ENCODE assay signal across 10 cellular contexts in the genomic region with DNA sequence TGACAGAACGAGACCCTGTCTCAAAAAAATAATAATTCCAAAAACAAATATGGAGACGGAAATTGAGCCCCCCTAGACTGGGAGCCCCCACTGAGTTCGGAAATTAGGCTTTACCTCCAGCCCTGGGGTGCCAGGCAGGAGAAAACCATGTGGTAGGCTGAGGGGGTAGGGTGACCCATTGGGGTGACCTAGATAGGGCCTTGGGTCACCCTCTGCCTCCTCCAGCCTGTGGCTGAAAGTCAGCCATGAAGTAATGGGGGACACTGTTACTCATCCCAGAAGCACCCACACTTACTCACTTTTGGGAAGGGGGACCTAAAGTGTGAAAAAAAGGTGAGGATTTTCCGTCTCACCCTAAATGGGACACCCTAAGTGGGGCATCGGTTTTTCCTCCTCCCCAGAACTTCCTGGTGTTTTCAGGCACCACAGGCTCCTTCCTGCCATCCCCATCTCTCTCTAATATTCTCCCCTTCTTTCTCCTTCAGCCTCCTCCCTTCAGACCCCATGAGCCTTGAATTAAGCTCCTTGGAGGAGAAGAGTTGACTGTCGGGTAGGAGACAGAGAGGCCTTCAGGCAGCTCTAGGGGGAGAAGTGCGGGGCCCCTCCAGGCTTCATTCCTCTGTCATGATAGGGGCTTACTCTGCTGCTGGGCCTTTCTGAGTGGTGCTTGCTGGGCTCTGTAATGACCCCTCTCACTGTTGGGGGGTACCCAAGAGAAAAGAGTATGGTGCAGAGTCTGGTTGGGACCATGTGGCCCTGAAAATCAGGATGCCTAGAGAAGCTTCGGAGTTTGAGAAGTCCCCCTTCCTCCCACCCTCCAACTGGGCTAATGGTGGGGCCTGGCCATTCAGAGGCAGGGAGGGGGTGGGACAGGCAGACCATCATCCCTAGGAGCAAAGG. TPM values are rescaled to one million over a fixed set of nuclear protein-coding genes. Genes with fewer than 3 reads are reported as not detected.
DNase-seq lines count a peak whose midpoint lies in the region; ATAC-seq and TF ChIP-seq lines count a peak whose summit lies in the region.
"Had no signal": no experiment of that assay in that cellular context is flagged by ENCODE, and none has a peak within 500 bp of the region (broad histone marks: within the 10 kb centered on the region; RNA-seq: fewer than 3 reads in every experiment).

No MANE protein-coding gene starts in this region.

- H3K79me2 ChIP-seq in mammary epithelial cell (ENCODE audit: insufficient read depth, low read length): no peaks in the 10 kb centered on the region

- TF ChIP-seq POLR2A in breast epithelium (IDR thresholded peaks at IDR 0.05): no peak

- peak overlapping the region; percentile 100 for H2AFZ ChIP-seq in mammary epithelial cell (ENCODE audit: low read depth, low read length)

- no peaks in the 10 kb centered on the region for H3K9me3 Mint-ChIP-seq in activated CD4-positive, alpha-beta memory T cell treated with anti-CD3 and anti-CD28 coated beads for 36 hours
- H3K9me3 Mint-ChIP-seq in type B pancreatic cell: no peaks in the 10 kb centered on the region

- intact Hi-C loops in mammary epithelial cell (cut with micrococcal nuclease) (loop anchor here (5.0 kb wide), 1 partner anchor 87 kb away; no protein-coding TSS in a partner anchor), breast epithelium (cut with DNase I; ENCODE audit: low total_unique reads) (no loop called here), left lung (cut with DNase I) (no loop called here)
- intact Hi-C loops in activated CD4-positive, alpha-beta memory T cell treated with anti-CD3 and anti-CD28 coated beads for 36 hours (cut with micrococcal nuclease): loop anchor here (1.0 to 10.0 kb wide), 7 partner anchors 7 to 1275 kb away; a partner anchor contains a TSS

- H3K36me3 Mint-ChIP-seq in activated CD4-positive, alpha-beta memory T cell treated with anti-CD3 and anti-CD28 coated beads for 36 hours: peaks cover 57% of the 10 kb centered on the region
- H3K36me3 Mint-ChIP-seq in type B pancreatic cell: no peaks in the 10 kb centered on the region

- peak overlapping the region; percentile 92 for H3K27ac Mint-ChIP-seq in activated CD4-positive, alpha-beta memory T cell treated with anti-CD3 and anti-CD28 coated beads for 36 hours
- no peak overlapping the region for H3K27ac Mint-ChIP-seq in type B pancreatic cell

- POLR2A ChIA-PET in activated CD4-positive, alpha-beta memory T cell treated with anti-CD3 and anti-CD28 coated beads for 36 hours (lab: Charles Lee): interaction anchor here (1.2 to 18.2 kb wide), 8 partner anchors 8 to 72 kb away, joined by 3 to 259 read pairs (median 61); a partner anchor contains a TSS

- in situ Hi-C loops in mammary epithelial cell (cut with MboI; ENCODE audit: low sequenced_read_pairs in 2 of 2): no loop called here
- in situ Hi-C loops in ACHN (cut with HindIII; ENCODE audit: low pct_ligation_motif_present, low pct_unique_long_range_greater_than_20kb, low sequenced_read_pairs): no loop called here

- no peaks in the 10 kb centered on the region for H3K9me3 ChIP-seq in mammary epithelial cell (replicated peaks; ENCODE audit: insufficient read depth, low read length)
- no peaks in the 10 kb centered on the region for H3K9me3 ChIP-seq in breast epithelium
- no peaks in the 10 kb centered on the region for H3K9me3 ChIP-seq in left lung
- H3K9me3 ChIP-seq: BE2C had no signal

- peaks cover 45% of the 10 kb centered on the region for H3K4me1 Mint-ChIP-seq in activated CD4-positive, alpha-beta memory T cell treated with anti-CD3 and anti-CD28 coated beads for 36 hours (ENCODE audit: low read depth)
- peaks cover 9% of the 10 kb centered on the region for H3K4me1 Mint-ChIP-seq in type B pancreatic cell (ENCODE audit: unreplicated experiment)

- peak overlapping the region; percentile 97 for H3K4me3 Mint-ChIP-seq in activated CD4-positive, alpha-beta memory T cell treated with anti-CD3 and anti-CD28 coated beads for 36 hours
- peak overlapping the region; percentile 96 for H3K4me3 Mint-ChIP-seq in type B pancreatic cell

- peaks cover 25% of the 10 kb centered on the region for H3K4me1 ChIP-seq in mammary epithelial cell (ENCODE audit: insufficient read depth, low read length)
- H3K4me1 ChIP-seq in breast epithelium: no peaks in the 10 kb centered on the region
- peaks cover 0 to 80% of the 10 kb centered on the region in 2 donors for H3K4me1 ChIP-seq in left lung

- no peak for DNase-seq in mammary epithelial cell
- no peak for DNase-seq in breast epithelium (ENCODE audit: low spot score in 2 of 2)
- DNase-seq in activated CD4-positive, alpha-beta memory T cell treated with anti-CD3 and anti-CD28 coated beads for 36 hours: peak; percentile 55
- DNase-seq in left lung: no peak
- no peak for DNase-seq in type B pancreatic cell (ENCODE audit: extremely low spot score, unreplicated experiment)
- DNase-seq in NCI-H2081 treated with DMSO at 0.1 percent for 48 hours (lab: John Stamatoyannopoulos, UW): no peak
- DNase-seq in ACHN: no peak
- DNase-seq in HPDE6-E6E7 (ENCODE audit: extremely low spot score): no peak

- no peaks in the 10 kb centered on the region for H3K36me3 ChIP-seq in mammary epithelial cell (ENCODE audit: insufficient read depth, low read length)
- H3K36me3 ChIP-seq in breast epithelium: no peaks in the 10 kb centered on the region
- H3K36me3 ChIP-seq in left lung: peaks cover 0 to 17% of the 10 kb centered on the region in 2 donors
- H3K36me3 ChIP-seq: BE2C had no signal

- peak overlapping the region; percentile 99 for H3K4me2 ChIP-seq in mammary epithelial cell (ENCODE audit: insufficient read depth, low read depth, low read length)

- CTCF ChIA-PET in mammary epithelial cell (lab: Charles Lee; ENCODE audit: low non-redundant PET): interaction anchor here (0.7 kb wide), 1 partner anchor 19 kb away, joined by 3 read pairs; no protein-coding TSS in a partner anchor
- CTCF ChIA-PET in activated CD4-positive, alpha-beta memory T cell treated with anti-CD3 and anti-CD28 coated beads for 36 hours (lab: Charles Lee): interaction anchor here (0.9 to 28.8 kb wide), 7 partner anchors 10 to 87 kb away, joined by 3 to 1658 read pairs (median 5); a partner anchor contains a TSS

- 97% methylated on average over 7 of the region's 8 CpGs for WGBS in mammary epithelial cell (ENCODE audit: low coverage, missing lambda C conversion rate)

- no peak for ATAC-seq in left lung

- no TSS peak for BruUV-seq in mammary epithelial cell (replicated peaks; lab: Mats Ljungman, UMichigan)

- no peak for TF ChIP-seq CTCF in mammary epithelial cell (conservative IDR thresholded peaks at IDR 0.05 in 1 of 2, IDR thresholded peaks at IDR 0.05 in 1 of 2; ENCODE audit: extremely low read depth in 1 of 2, insufficient read depth in 1 of 2, low read depth in 1 of 2, low read length in 2 of 2)
- TF ChIP-seq CTCF in breast epithelium (IDR thresholded peaks at IDR 0.05): no peak
- no peak for TF ChIP-seq CTCF in left lung (IDR thresholded peaks at IDR 0.05)
- no peak for TF ChIP-seq CTCF in type B pancreatic cell (conservative IDR thresholded peaks at IDR 0.05)

- H3K27me3 ChIP-seq in mammary epithelial cell (ENCODE audit: insufficient read depth, low read length) (no peaks in the 10 kb centered on the region), breast epithelium (no peaks in the 10 kb centered on the region), left lung (peaks cover 0 to 4% of the 10 kb centered on the region in 2 donors)
- H3K27me3 ChIP-seq: BE2C had no signal

- H3K27ac ChIP-seq in mammary epithelial cell (ENCODE audit: insufficient read depth, low read depth, low read length) (no peak overlapping the region), breast epithelium (no peak overlapping the region), left lung (no peak overlapping the region)

- H4K20me1 ChIP-seq in mammary epithelial cell (ENCODE audit: insufficient read depth, low read length): no peaks in the 10 kb centered on the region

- dilution Hi-C loops in mammary epithelial cell (cut with HindIII; ENCODE audit: low sequenced_read_pairs): loop anchor here (5.0 kb wide), 3 partner anchors 37 to 97 kb away; a partner anchor contains a TSS

- H3K4me3 ChIP-seq in mammary epithelial cell (replicated peaks in 1 of 3; ENCODE audit: insufficient read depth in 1 of 3, low read depth in 2 of 3, low read length in 3 of 3): no peak overlapping the region
- peak overlapping the region in 1 of 3 donors; percentile 76 for H3K4me3 ChIP-seq in breast epithelium
- H3K4me3 ChIP-seq in left lung: peak overlapping the region; percentile 79 to 82

- H3K27me3 Mint-ChIP-seq in activated CD4-positive, alpha-beta memory T cell treated with anti-CD3 and anti-CD28 coated beads for 36 hours: peaks cover 2% of the 10 kb centered on the region
- peaks cover 36% of the 10 kb centered on the region for H3K27me3 Mint-ChIP-seq in type B pancreatic cell

- no peak overlapping the region for H3K9ac ChIP-seq in mammary epithelial cell (ENCODE audit: insufficient read depth, low read length)

RNA-seq across cellular contexts. Expression of a gene that starts 2.4 kb away (rescaled TPM):
- total RNA-seq in mammary epithelial cell: 1 to 10 TPM in 1 of 2 donors, under 1 TPM in 1; 0.17 to 1.5 TPM
- 0.07 TPM for polyA plus RNA-seq in mammary epithelial cell
- polyA minus RNA-seq in mammary epithelial cell: not detected
- 1 to 10 TPM in 1 of 3 donors, under 1 TPM in 1, not detected in 1; 0.96 to 1.0 TPM for total RNA-seq in breast epithelium
- 100 to 1,000 TPM; 161 to 164 TPM for total RNA-seq in activated CD4-positive, alpha-beta memory T cell treated with anti-CD3 and anti-CD28 coated beads for 36 hours
- 10 to 100 TPM; 10.3 to 13.7 TPM for total RNA-seq in left lung
- total RNA-seq in type B pancreatic cell (ENCODE audit: low replicate concordance): 0.34 and 1.0 TPM in 2 replicates
- total RNA-seq: bronchial epithelial cell had no signal

RNA-seq across cellular contexts. Expression of a gene that starts 4.4 kb away (rescaled TPM):
- total RNA-seq in mammary epithelial cell: under 1 TPM in 1 of 2 donors, not detected in 1; 0.59 TPM
- polyA plus RNA-seq in mammary epithelial cell: 0.08 TPM
- not detected for polyA minus RNA-seq in mammary epithelial cell
- total RNA-seq in breast epithelium: under 1 TPM in 2 of 3 donors, not detected in 1; 0.33 to 0.73 TPM
- total RNA-seq in activated CD4-positive, alpha-beta memory T cell treated with anti-CD3 and anti-CD28 coated beads for 36 hours: 100 to 1,000 TPM; 165 to 167 TPM
- 10 to 100 TPM in 1 of 2 donors, under 1 TPM in 1; 0.29 to 10.4 TPM for total RNA-seq in left lung
- total RNA-seq in type B pancreatic cell (ENCODE audit: low replicate concordance): not detected in 2 replicates
- total RNA-seq: bronchial epithelial cell had no signal

RNA-seq across cellular contexts. Expression of a gene that starts 6.3 kb away (rescaled TPM):
- total RNA-seq in mammary epithelial cell (not detected), breast epithelium (10 to 100 TPM in 1 of 3 donors, 1 to 10 TPM in 2; 8.8 to 10.7 (median 9.8) TPM), left lung (10 to 100 TPM; 32.7 to 95.1 TPM), type B pancreatic cell (ENCODE audit: low replicate concordance) (not detected in 2 replicates)
- not detected for polyA plus RNA-seq in mammary epithelial cell
- not detected for polyA minus RNA-seq in mammary epithelial cell
- total RNA-seq in activated CD4-positive, alpha-beta memory T cell treated with anti-CD3 and anti-CD28 coated beads for 36 hours: 10 to 100 TPM; 15.7 to 16.9 TPM
- total RNA-seq: bronchial epithelial cell had no signal

RNA-seq across cellular contexts. Expression of a gene that starts 7.7 kb away (rescaled TPM):
- total RNA-seq in mammary epithelial cell: not detected
- polyA plus RNA-seq in mammary epithelial cell: not detected
- polyA minus RNA-seq in mammary epithelial cell: not detected
- under 1 TPM in 1 of 3 donors, not detected in 2; 0.29 TPM for total RNA-seq in breast epithelium
- total RNA-seq in activated CD4-positive, alpha-beta memory T cell treated with anti-CD3 and anti-CD28 coated beads for 36 hours: 100 to 1,000 TPM; 696 to 733 TPM
- under 1 TPM; 0.17 to 0.65 TPM for total RNA-seq in left lung
- 0.22 TPM in 1 of 2 replicates, not detected in the other for total RNA-seq in type B pancreatic cell (ENCODE audit: low replicate concordance)
- total RNA-seq: bronchial epithelial cell had no signal

RNA-seq across cellular contexts. Expression of a gene that starts 13.0 kb away (rescaled TPM):
- total RNA-seq in mammary epithelial cell: not detected
- polyA plus RNA-seq in mammary epithelial cell: not detected
- polyA minus RNA-seq in mammary epithelial cell: not detected
- total RNA-seq in breast epithelium: not detected
- 10 to 100 TPM; 11.7 to 12.2 TPM for total RNA-seq in activated CD4-positive, alpha-beta memory T cell treated with anti-CD3 and anti-CD28 coated beads for 36 hours
- 1 to 10 TPM in 1 of 2 donors, under 1 TPM in 1; 0.67 to 1.5 TPM for total RNA-seq in left lung
- total RNA-seq in type B pancreatic cell (ENCODE audit: low replicate concordance): not detected in 2 replicates
- total RNA-seq: bronchial epithelial cell had no signal

Comparison
In these comparisons a context has a peak if more than half of its experiments do, and no peak if none do; other contexts are left out.
1. intact Hi-C loops: an anchor here in mammary epithelial cell (5.0 kb wide) and activated CD4-positive, alpha-beta memory T cell treated with anti-CD3 and anti-CD28 coated beads for 36 hours (1.0 to 10.0 kb wide); none called in breast epithelium and left lung.
2. H3K4me3 ChIP-seq: peak in left lung (2 of 2); none in mammary epithelial cell (0 of 3).
3. RNA of a gene that starts 2.4 kb away (total RNA-seq): 161 to 164 TPM in activated CD4-positive, alpha-beta memory T cell treated with anti-CD3 and anti-CD28 coated beads for 36 hours; 10.3 to 13.7 TPM in left lung, 0.17 to 1.5 TPM in mammary epithelial cell, 0.96 to 1.0 TPM in breast epithelium and 0.34 to 1.0 TPM in type B pancreatic cell; every median in the first group is over 10 times any median in the second.
4. RNA of a gene that starts 4.4 kb away (total RNA-seq): 165 to 167 TPM in activated CD4-positive, alpha-beta memory T cell treated with anti-CD3 and anti-CD28 coated beads for 36 hours; 0.29 to 10.4 TPM in left lung, 0.59 TPM in mammary epithelial cell, 0.33 to 0.73 TPM in breast epithelium and not detected in type B pancreatic cell; every median in the first group is over 10 times any median in the second.